In the genomic region with DNA sequence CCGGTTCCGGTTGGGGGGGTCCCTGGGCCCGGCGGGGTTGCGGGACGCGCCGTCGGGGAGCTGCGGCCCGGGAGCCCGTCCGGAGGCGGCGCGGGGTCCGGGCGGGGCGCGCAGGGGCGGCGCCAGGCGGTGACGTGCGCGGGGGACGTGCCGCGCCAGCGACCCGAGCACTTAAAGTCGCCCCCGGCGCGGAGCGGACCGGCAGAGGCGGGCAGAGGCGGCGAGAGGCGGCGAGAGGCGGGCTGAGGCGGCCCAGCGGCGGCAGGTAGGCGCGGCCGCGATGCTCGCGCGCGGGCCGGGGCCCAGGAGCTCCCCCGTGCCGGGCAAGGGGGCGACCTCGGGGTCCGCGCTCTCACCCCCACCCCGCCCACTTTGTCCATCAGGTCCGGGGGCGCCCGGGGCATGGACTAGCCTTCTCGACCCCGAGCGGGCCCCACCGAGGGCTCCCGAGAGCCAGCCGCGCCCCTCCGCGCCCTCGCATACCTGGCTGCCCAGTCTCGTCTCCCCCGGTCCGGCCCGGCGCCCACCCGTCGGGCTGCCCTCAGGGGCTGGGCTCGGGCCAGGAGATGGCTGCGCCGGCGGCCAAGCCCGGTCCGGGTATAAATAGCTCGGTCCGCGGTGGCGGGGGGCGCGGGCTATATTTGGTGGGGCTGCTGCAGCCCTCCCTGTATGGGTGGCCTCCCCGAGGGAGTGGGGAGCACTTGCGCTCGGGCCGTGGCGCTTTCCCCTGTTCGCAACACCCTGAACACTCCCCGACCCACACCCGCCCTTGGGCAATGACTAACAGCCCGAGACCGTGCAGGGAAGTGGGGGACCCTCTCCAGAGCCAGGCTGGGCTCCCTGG, we compare ENCODE assay signal across 8 cellular contexts. TPM values are rescaled to one million over a fixed set of nuclear protein-coding genes. Genes with fewer than 3 reads are reported as not detected.
DNase-seq lines count a peak whose midpoint lies in the region; ATAC-seq and TF ChIP-seq lines count a peak whose summit lies in the region.

A gene (plus strand): TSS at position 201 of the 844 bp plus-strand sequence. CDS start 6,967 bp downstream, outside the sequence.

- H3K4me1 ChIP-seq in BE2C (no peaks in the 10 kb centered on the region; the same call in none of the 2 replicates), spleen (peaks cover 32 to 92% (median 64%) of the 10 kb centered on the region in 6 donors)

- peak; percentile 96 for TF ChIP-seq POLR2A in GM19099 (IDR thresholded peaks at IDR 0.05; ENCODE audit: extremely low read depth, insufficient read length, low read depth)
- TF ChIP-seq POLR2A in spleen (IDR thresholded peaks at IDR 0.05), result peak in 2 of 3 donors; percentile 70 to 73

- intact Hi-C loops in spleen (cut with DNase I; ENCODE audit: low total_unique reads), result no loop called here

- DNase-seq in BE2C (peak; percentile 55), HL-60 (ENCODE audit: low read depth in 1 of 2, low spot score in 1 of 2) (peak; percentile 68 to 79), brain microvascular endothelial cell (no peak), iPS-NIHi11 (ENCODE audit: low spot score) (peak; percentile 91), spleen (peak; percentile 95)

- H3K4me3 Mint-ChIP-seq in T-helper 1 cell treated with Interleukin-12 subunit alpha and Interleukin-12 subunit beta and Interleukin-4 antibody, amounts not matched to agents 30 μg/mL and 1 μg/mL, for 36 hours, result peak within 1 kb of the TSS; percentile 92

- H3K4me3 ChIP-seq in BE2C (ENCODE audit: low read depth, low read length), result no peak within 1 kb of the TSS
- peak within 1 kb of the TSS; percentile 86 for H3K4me3 ChIP-seq in HL-60 (replicated peaks; ENCODE audit: insufficient read depth, low read length)
- peak within 1 kb of the TSS; percentile 74 for H3K4me3 ChIP-seq in brain microvascular endothelial cell (ENCODE audit: low read depth, low read length)
- H3K4me3 ChIP-seq in spleen, result peak within 1 kb of the TSS; percentile 35 to 85 (median 56)

- H3K27ac ChIP-seq in HL-60 (replicated peaks) (peak within 1 kb of the TSS; percentile 98), brain microvascular endothelial cell (peak within 1 kb of the TSS; percentile 23), spleen (peak within 1 kb of the TSS; percentile 77 to 100 (median 98))

- ATAC-seq in HG03457 (IDR thresholded peaks at IDR 0.05; ENCODE audit: unreplicated experiment), result no peak

- in situ Hi-C loops in brain microvascular endothelial cell (cut with HindIII; ENCODE audit: low pct_ligation_motif_present, low sequenced_read_pairs), result no loop called here

- WGBS in spleen, 5 donors, result 5 to 17% (median 8%) methylated on average over 27 to 104 of the region's 104 CpGs

- H3K9me3 Mint-ChIP-seq in T-helper 1 cell treated with Interleukin-12 subunit alpha and Interleukin-12 subunit beta and Interleukin-4 antibody, amounts not matched to agents 30 μg/mL and 1 μg/mL, for 36 hours, result no peaks in the 10 kb centered on the region

- no peaks in the 10 kb centered on the region for H3K36me3 ChIP-seq in BE2C
- H3K36me3 ChIP-seq in brain microvascular endothelial cell (replicated peaks), result peaks cover 2% of the 10 kb centered on the region
- H3K36me3 ChIP-seq in spleen, result peaks cover 0 to 6% (median 0%) of the 10 kb centered on the region in 6 donors

- H3K27ac Mint-ChIP-seq in T-helper 1 cell treated with Interleukin-12 subunit alpha and Interleukin-12 subunit beta and Interleukin-4 antibody, amounts not matched to agents 30 μg/mL and 1 μg/mL, for 36 hours, result peak within 1 kb of the TSS; percentile 88

- H3K27me3 ChIP-seq in BE2C (peaks cover 12% of the 10 kb centered on the region), HL-60 (ENCODE audit: insufficient read depth, poor library complexity, severe bottlenecking) (no peaks in the 10 kb centered on the region), brain microvascular endothelial cell (replicated peaks) (no peaks in the 10 kb centered on the region), spleen (replicated peaks in 1 of 7) (no peaks in the 10 kb centered on the region)

- H3K36me3 Mint-ChIP-seq in T-helper 1 cell treated with Interleukin-12 subunit alpha and Interleukin-12 subunit beta and Interleukin-4 antibody, amounts not matched to agents 30 μg/mL and 1 μg/mL, for 36 hours (ENCODE audit: low read depth), result peaks cover 5% of the 10 kb centered on the region

- no peaks in the 10 kb centered on the region for H3K27me3 Mint-ChIP-seq in T-helper 1 cell treated with Interleukin-12 subunit alpha and Interleukin-12 subunit beta and Interleukin-4 antibody, amounts not matched to agents 30 μg/mL and 1 μg/mL, for 36 hours (ENCODE audit: low read depth)

- no peak for TF ChIP-seq CTCF in BE2C (IDR thresholded peaks at IDR 0.05; ENCODE audit: low read depth, low read length)
- no peak for TF ChIP-seq CTCF in HL-60 (IDR thresholded peaks at IDR 0.05; ENCODE audit: insufficient read depth, low read length)
- TF ChIP-seq CTCF in brain microvascular endothelial cell (IDR thresholded peaks at IDR 0.05; ENCODE audit: low read depth, low read length, missing control alignments), result no peak
- no peak for TF ChIP-seq CTCF in spleen (IDR thresholded peaks at IDR 0.05 in 8 of 11, conservative IDR thresholded peaks at IDR 0.05 in 3 of 11)

- H3K9me3 ChIP-seq in BE2C (no peaks in the 10 kb centered on the region), spleen (no peaks in the 10 kb centered on the region)

- peaks cover 6% of the 10 kb centered on the region for H3K4me1 Mint-ChIP-seq in T-helper 1 cell treated with Interleukin-12 subunit alpha and Interleukin-12 subunit beta and Interleukin-4 antibody, amounts not matched to agents 30 μg/mL and 1 μg/mL, for 36 hours (ENCODE audit: low read depth)

RNA-seq across cellular contexts. Expression of the gene that starts here (rescaled TPM):
- polyA plus RNA-seq in BE2C (2012; ENCODE audit: insufficient read depth, insufficient read length, low read depth), result 1.7 TPM
- total RNA-seq in spleen, result 100 to 1,000 TPM in 3 of 7 donors, 10 to 100 TPM in 4; 41.7 to 185 (median 91.6) TPM
- 10 to 100 TPM; 11.1 to 28.2 (median 16.5) TPM for polyA plus RNA-seq in spleen

Comparison
In these comparisons a context has a peak if more than half of its experiments do, and no peak if none do; other contexts are left out.
1. H3K27ac ChIP-seq: peak in every context shown above with its lines; median percentile 98 in spleen; 98 in HL-60; 23 in brain microvascular endothelial cell.